8 cellular contexts compared by ENCODE assay signal in the genomic region with DNA sequence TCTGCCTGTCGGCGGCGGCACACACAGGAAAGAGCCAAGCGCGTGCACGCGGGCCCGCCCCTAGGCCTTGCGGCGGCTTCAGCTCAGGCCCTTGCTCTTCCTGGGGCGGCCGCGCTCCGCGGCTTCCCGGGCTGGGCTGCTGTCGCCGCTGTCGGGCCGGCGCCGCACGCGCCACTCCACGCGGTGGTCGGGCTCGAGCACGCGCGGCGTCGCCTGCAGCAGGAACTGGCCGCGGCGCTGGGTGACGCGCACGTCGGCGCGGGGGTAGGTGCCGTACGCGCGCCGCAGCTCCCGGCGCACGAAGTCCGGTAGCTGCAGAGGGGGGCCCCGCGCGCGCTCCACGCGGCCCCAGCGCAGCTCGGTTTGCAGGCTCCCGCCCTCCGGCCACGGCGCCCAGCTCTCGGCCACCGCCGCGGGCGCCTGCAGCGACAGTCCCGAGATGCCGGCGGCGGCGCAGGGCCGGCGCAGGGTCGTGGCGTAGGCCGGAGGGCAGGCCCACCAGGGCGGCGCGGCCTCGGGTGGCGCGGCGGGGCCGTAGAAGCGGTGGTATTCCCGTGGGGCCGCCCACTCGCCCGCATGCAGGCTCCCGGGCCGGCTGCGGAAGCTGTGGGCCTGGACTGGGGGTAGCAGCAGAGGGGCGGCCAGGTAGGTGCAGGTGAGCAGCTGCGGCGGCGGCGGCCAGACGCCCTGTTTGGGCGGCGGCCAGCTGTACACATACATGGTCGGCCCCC. TPM values are rescaled to one million over a fixed set of nuclear protein-coding genes. Genes with fewer than 3 reads are reported as not detected.
DNase-seq lines count a peak whose midpoint lies in the region; ATAC-seq and TF ChIP-seq lines count a peak whose summit lies in the region.

No MANE protein-coding gene starts in this region.

- peak overlapping the region; percentile 98 for H3K4me2 ChIP-seq in smooth muscle cell

- H3K36me3 ChIP-seq in breast epithelium (no peaks in the 10 kb centered on the region), smooth muscle cell (ENCODE audit: low read depth) (no peaks in the 10 kb centered on the region)

- no peaks in the 10 kb centered on the region for H3K36me3 Mint-ChIP-seq in immature natural killer cell

- H3K27me3 ChIP-seq in breast epithelium (no peaks in the 10 kb centered on the region), smooth muscle cell (ENCODE audit: low read depth) (no peaks in the 10 kb centered on the region)

- H3K27me3 Mint-ChIP-seq in immature natural killer cell (ENCODE audit: low read depth in 3 of 3) = peaks cover 0 to 7% (median 3%) of the 10 kb centered on the region in 3 donors

- H3K4me1 ChIP-seq in breast epithelium (peaks cover 0 to 5% of the 10 kb centered on the region in 2 donors), smooth muscle cell (ENCODE audit: low read depth) (peaks cover 21% of the 10 kb centered on the region)

- under 1% methylated on average over 92 of the region's 104 CpGs for WGBS in smooth muscle cell (ENCODE audit: low lambda C conversion rate)

- peak; percentile 75 for ATAC-seq in GM18519 (IDR thresholded peaks at IDR 0.05; ENCODE audit: low FRiP score, unreplicated experiment)
- peak; percentile 62 for ATAC-seq in HG03025 (IDR thresholded peaks at IDR 0.05; ENCODE audit: low FRiP score, unreplicated experiment)

- peaks cover 6% of the 10 kb centered on the region for H4K20me1 ChIP-seq in smooth muscle cell (ENCODE audit: low read depth)

- H3K4me3 ChIP-seq in breast epithelium = peak overlapping the region; percentile 67 to 97 (median 86)
- H3K4me3 ChIP-seq in smooth muscle cell = peak overlapping the region; percentile 76

- no peaks in the 10 kb centered on the region for H3K9me3 Mint-ChIP-seq in immature natural killer cell

- intact Hi-C loops in breast epithelium (cut with DNase I; ENCODE audit: low total_unique reads) = no loop called here

- TF ChIP-seq POLR2A in breast epithelium (IDR thresholded peaks at IDR 0.05) = no peak

- no peaks in the 10 kb centered on the region for H3K9me3 ChIP-seq in breast epithelium
- H3K9me3 ChIP-seq in smooth muscle cell (replicated peaks; ENCODE audit: low read depth) = no peaks in the 10 kb centered on the region

- H3K4me3 Mint-ChIP-seq in immature natural killer cell = peak overlapping the region; percentile 95 to 97 (median 96)

- DNase-seq in NCI-H2107 treated with DMSO at 0.1 percent for 48 hours (lab: John Stamatoyannopoulos, UW; ENCODE audit: unreplicated experiment) = peak; percentile 18
- peak; percentile 64 to 70 for DNase-seq in breast epithelium (ENCODE audit: low spot score in 2 of 2)
- DNase-seq in immature natural killer cell = peak; percentile 92 to 95 (median 94)
- peak; percentile 21 for DNase-seq in smooth muscle cell (lab: John Stamatoyannopoulos, UW; ENCODE audit: unreplicated experiment)

- H3K27ac ChIP-seq in 22Rv1 (peak overlapping the region; percentile 97), VCaP (peak overlapping the region; percentile 99), breast epithelium (peak overlapping the region; percentile 75 to 95), smooth muscle cell (ENCODE audit: low read depth) (peak overlapping the region; percentile 31)

- peaks cover 15% of the 10 kb centered on the region for H3F3A ChIP-seq in smooth muscle cell (ENCODE audit: low read depth)

- no peaks in the 10 kb centered on the region for H3K79me2 ChIP-seq in smooth muscle cell (ENCODE audit: low read depth)

- TF ChIP-seq CTCF in 22Rv1 (IDR thresholded peaks at IDR 0.05) = no peak
- no peak for TF ChIP-seq CTCF in VCaP (conservative IDR thresholded peaks at IDR 0.05)
- TF ChIP-seq CTCF in breast epithelium (IDR thresholded peaks at IDR 0.05) = peak in 1 of 3 donors; percentile 7
- no peak for TF ChIP-seq CTCF in smooth muscle cell (IDR thresholded peaks at IDR 0.05; ENCODE audit: borderline replicate concordance, insufficient read depth, poor library complexity, severe bottlenecking)

- peak overlapping the region; percentile 39 for H2AFZ ChIP-seq in smooth muscle cell (ENCODE audit: low read depth)

- H3K4me1 Mint-ChIP-seq in immature natural killer cell = peaks cover 21 to 26% of the 10 kb centered on the region in 2 donors

- H3K27ac Mint-ChIP-seq in immature natural killer cell = peak overlapping the region; percentile 89 to 96 (median 96)

- peak overlapping the region; percentile 47 for H3K9ac ChIP-seq in smooth muscle cell (ENCODE audit: low read depth)

RNA-seq across cellular contexts. Expression of a gene that starts 0.8 kb away (rescaled TPM):
- total RNA-seq in breast epithelium (under 1 TPM in 2 of 3 donors, not detected in 1; 0.33 to 0.59 TPM), smooth muscle cell (0.09 TPM in 1 of 2 replicates, not detected in the other)
- polyA plus RNA-seq in immature natural killer cell (under 1 TPM; 0.32 to 0.67 (median 0.59) TPM), smooth muscle cell (0.62 and 0.80 TPM in 2 replicates)

RNA-seq across cellular contexts. Expression of a gene that starts 18.2 kb away (rescaled TPM):
- 10 to 100 TPM; 49.8 to 54.4 (median 50.3) TPM for total RNA-seq in breast epithelium
- 10 to 100 TPM; 61.8 to 65.3 (median 63.3) TPM for polyA plus RNA-seq in immature natural killer cell
- total RNA-seq in smooth muscle cell = 24.7 and 40.9 TPM in 2 replicates
- 111 and 112 TPM in 2 replicates for polyA plus RNA-seq in smooth muscle cell

RNA-seq across cellular contexts. Expression of a gene that starts 29.9 kb away (rescaled TPM):
- 10 to 100 TPM; 16.8 to 24.8 (median 21.0) TPM for total RNA-seq in breast epithelium
- polyA plus RNA-seq in immature natural killer cell = 10 to 100 TPM; 39.5 to 43.9 (median 39.7) TPM
- total RNA-seq in smooth muscle cell = 8.2 and 14.1 TPM in 2 replicates
- 27.9 and 29.0 TPM in 2 replicates for polyA plus RNA-seq in smooth muscle cell

RNA-seq across cellular contexts. Expression of a gene that starts 32.0 kb away (rescaled TPM):
- 10 to 100 TPM in 1 of 3 donors, 1 to 10 TPM in 1, under 1 TPM in 1; 0.96 to 13.4 (median 6.3) TPM for total RNA-seq in breast epithelium
- 1 to 10 TPM; 1.2 to 2.2 (median 2.0) TPM for polyA plus RNA-seq in immature natural killer cell
- 4.1 and 29.1 TPM in 2 replicates for total RNA-seq in smooth muscle cell
- polyA plus RNA-seq in smooth muscle cell = 31.6 and 33.5 TPM in 2 replicates

RNA-seq across cellular contexts. Expression of a gene that starts 52.0 kb away (rescaled TPM):
- total RNA-seq in breast epithelium = 100 to 1,000 TPM in 1 of 3 donors, 10 to 100 TPM in 2; 84.9 to 110 (median 92.5) TPM
- 100 to 1,000 TPM in 2 of 3 donors, 10 to 100 TPM in 1; 91.6 to 125 (median 115) TPM for polyA plus RNA-seq in immature natural killer cell
- 144 and 146 TPM in 2 replicates for total RNA-seq in smooth muscle cell
- 115 and 149 TPM in 2 replicates for polyA plus RNA-seq in smooth muscle cell

Comparison
In these comparisons a context has a peak if more than half of its experiments do, and no peak if none do; other contexts are left out.
1. Peak in every context shown above with its lines: DNase-seq, ATAC-seq, H3K4me3 ChIP-seq and H3K27ac ChIP-seq.
2. H3K27ac ChIP-seq: peak in every context shown above with its lines; median percentile 99 in VCaP; 97 in 22Rv1; 85 in breast epithelium; 31 in smooth muscle cell.
3. DNase-seq: peak in every context shown above with its lines; median percentile 94 in immature natural killer cell; 67 in breast epithelium; 21 in smooth muscle cell; 18 in NCI-H2107 treated with DMSO at 0.1 percent for 48 hours.